ENCODE assay signal across 9 cellular contexts in genomic region chr17:4945176-4945943, GRCh38. TPM values are rescaled to one million over a fixed set of nuclear protein-coding genes. Genes with fewer than 3 reads are reported as not detected.
A peak's percentile ranks its signal among the peaks of the same experiment; 100 is the strongest.
DNase-seq lines count a peak whose midpoint lies in the region; ATAC-seq and TF ChIP-seq lines count a peak whose summit lies in the region.
"Had no signal": no experiment of that assay in that cellular context is flagged by ENCODE, and none has a peak within 500 bp of the region (broad histone marks: within the 10 kb centered on the region; RNA-seq: fewer than 3 reads in every experiment).

No MANE protein-coding gene starts in this region.

- H3K4me3 Mint-ChIP-seq in Caco-2 (ENCODE audit: unreplicated experiment), result peak overlapping the region; percentile 50

- no peak for TF ChIP-seq CTCF in Caco-2 (IDR thresholded peaks at IDR 0.05; ENCODE audit: insufficient read depth in 1 of 2, low read depth in 1 of 2, low read length in 1 of 2, severe bottlenecking in 1 of 2, unreplicated experiment in 1 of 2)

- peak; percentile 43 to 58 for DNase-seq in Caco-2
- DNase-seq in T-helper 9 cell, result peak; percentile 64
- peak; percentile 90 for DNase-seq in astrocyte of the hippocampus (ENCODE audit: low read depth, low spot score)
- peak; percentile 97 for DNase-seq in islet precursor cell
- peak; percentile 87 to 90 for DNase-seq in stimulated activated CD4-positive, alpha-beta T cell treated with anti-CD3 and anti-CD28 coated beads, Interleukin-2, amount 100 ng/mL, for 24 hours
- no peak for DNase-seq in SHP77 treated with DMSO at 0.1 percent for 48 hours (lab: John Stamatoyannopoulos, UW)

- no peaks in the 10 kb centered on the region for H3K27me3 Mint-ChIP-seq in Caco-2 (ENCODE audit: insufficient read depth, unreplicated experiment)

- H3K27me3 ChIP-seq in Caco-2 (replicated peaks; ENCODE audit: control insufficient read depth, insufficient read depth, low read length), result no peaks in the 10 kb centered on the region

- no peaks in the 10 kb centered on the region; the same call in 1 of the 2 replicates for H3K36me3 ChIP-seq in Caco-2 (ENCODE audit: control insufficient read depth, insufficient read depth, low read length)

- H3K4me3 ChIP-seq in Caco-2 (ENCODE audit: low read depth, low read length), result no peak overlapping the region

- ATAC-seq in HG03439 (IDR thresholded peaks at IDR 0.05; ENCODE audit: unreplicated experiment) (peak; percentile 17), GM21360 (IDR thresholded peaks at IDR 0.05; ENCODE audit: unreplicated experiment) (no peak)

- H3K4me1 ChIP-seq in Caco-2, result 0 out of 2 replicates have a peak, but pooled peaks cover 7% of the 10 kb centered on the region

- peaks cover 44% of the 10 kb centered on the region for H3K36me3 Mint-ChIP-seq in Caco-2 (ENCODE audit: insufficient read depth, unreplicated experiment)

- CTCF ChIA-PET in Caco-2 (lab: Charles Lee), result interaction anchor here (0.7 kb wide), 1 partner anchor 22 kb away, joined by 3 read pairs; the partner anchor contains the start of gene SPAG7

- H3K4me1 Mint-ChIP-seq in Caco-2 (ENCODE audit: low read depth, unreplicated experiment), result peaks cover 5% of the 10 kb centered on the region

- intact Hi-C loops in Caco-2 (cut with micrococcal nuclease; ENCODE audit: unreplicated experiment), result no loop called here

- no peaks in the 10 kb centered on the region for H3K9me3 Mint-ChIP-seq in Caco-2 (ENCODE audit: unreplicated experiment)

- BruUV-seq in Caco-2 (replicated peaks; lab: Mats Ljungman, UMichigan), result no TSS peak

- POLR2A ChIA-PET in Caco-2 (lab: Charles Lee), result no interaction called here

- no peaks in the 10 kb centered on the region for H3K9me3 ChIP-seq in Caco-2

- peak overlapping the region; percentile 12 for H3K27ac Mint-ChIP-seq in Caco-2 (ENCODE audit: unreplicated experiment)

RNA-seq across cellular contexts. Expression of gene PFN1, which starts 3.0 kb away (rescaled TPM):
- total RNA-seq in Caco-2 (2022), result 367 and 416 TPM in 2 replicates

RNA-seq across cellular contexts. Expression of gene RNF167, which starts 5.3 kb away (rescaled TPM):
- total RNA-seq in Caco-2 (2022), result 55.1 and 60.9 TPM in 2 replicates

RNA-seq across cellular contexts. Expression of gene SLC25A11, which starts 5.5 kb away (rescaled TPM):
- 36.5 and 40.1 TPM in 2 replicates for total RNA-seq in Caco-2 (2022)

RNA-seq across cellular contexts. Expression of gene ENO3, which starts 5.6 kb away (rescaled TPM):
- 8.1 and 10.6 TPM in 2 replicates for total RNA-seq in Caco-2 (2022)

RNA-seq across cellular contexts. Expression of gene GP1BA, which starts 13.3 kb away (rescaled TPM):
- not detected in 2 replicates for total RNA-seq in Caco-2 (2022)
- total RNA-seq: T-helper 2 cell treated with Interferon-gamma antibody and Interleukin-4, amounts not matched to agents 100 ng/mL and 5 ng/mL, for 36 hours had no signal
